Comparison of ENCODE assay signal across 1 cellular context in the genomic region with DNA sequence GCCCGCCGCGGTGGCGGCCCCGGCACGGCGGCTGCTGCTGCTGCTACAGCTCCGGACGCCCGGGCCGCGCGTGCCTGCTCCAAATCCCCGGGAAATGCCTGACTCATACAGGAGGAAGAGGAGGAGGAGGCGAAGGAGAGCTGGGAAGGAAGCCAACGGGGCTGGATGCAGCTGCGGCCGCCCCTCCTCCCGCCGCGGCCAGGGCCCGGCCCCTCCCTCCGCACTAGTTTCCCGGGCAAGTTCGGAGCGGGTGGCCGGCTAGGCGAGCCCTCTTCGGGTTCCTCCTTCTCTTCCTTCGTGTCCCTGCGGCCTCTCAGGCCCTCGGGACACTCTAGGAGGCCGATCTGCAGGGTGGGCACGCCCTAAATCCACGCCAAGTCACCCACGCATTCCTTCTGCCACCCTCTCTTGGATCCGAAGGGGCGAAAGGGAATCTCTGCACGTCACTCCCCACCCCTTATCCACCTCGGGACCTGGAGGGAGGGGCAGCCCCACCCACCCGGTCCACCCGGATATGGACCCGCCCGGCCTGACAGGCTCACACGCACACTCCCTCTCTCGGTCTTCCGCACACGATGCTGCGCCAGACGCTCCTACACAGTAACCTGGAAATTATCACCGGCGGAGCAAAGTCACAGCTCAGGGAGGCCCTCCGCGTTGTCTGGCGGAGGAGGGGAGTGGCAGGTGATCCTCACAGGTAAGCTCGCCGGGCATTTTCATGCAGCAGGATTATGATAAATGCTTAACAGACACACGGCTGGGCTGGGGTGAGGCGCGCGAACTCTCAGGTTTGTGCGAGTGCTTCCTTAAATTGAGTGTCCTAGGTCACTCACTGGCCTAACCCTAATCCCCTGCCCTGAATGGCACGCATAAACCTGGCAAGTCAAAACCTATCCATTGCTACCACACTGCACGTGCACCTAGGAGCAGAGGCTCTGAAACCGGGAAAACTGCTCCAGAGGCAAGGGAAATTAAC.
TF ChIP-seq lines count a peak whose summit lies in the region.

A gene with protein sequence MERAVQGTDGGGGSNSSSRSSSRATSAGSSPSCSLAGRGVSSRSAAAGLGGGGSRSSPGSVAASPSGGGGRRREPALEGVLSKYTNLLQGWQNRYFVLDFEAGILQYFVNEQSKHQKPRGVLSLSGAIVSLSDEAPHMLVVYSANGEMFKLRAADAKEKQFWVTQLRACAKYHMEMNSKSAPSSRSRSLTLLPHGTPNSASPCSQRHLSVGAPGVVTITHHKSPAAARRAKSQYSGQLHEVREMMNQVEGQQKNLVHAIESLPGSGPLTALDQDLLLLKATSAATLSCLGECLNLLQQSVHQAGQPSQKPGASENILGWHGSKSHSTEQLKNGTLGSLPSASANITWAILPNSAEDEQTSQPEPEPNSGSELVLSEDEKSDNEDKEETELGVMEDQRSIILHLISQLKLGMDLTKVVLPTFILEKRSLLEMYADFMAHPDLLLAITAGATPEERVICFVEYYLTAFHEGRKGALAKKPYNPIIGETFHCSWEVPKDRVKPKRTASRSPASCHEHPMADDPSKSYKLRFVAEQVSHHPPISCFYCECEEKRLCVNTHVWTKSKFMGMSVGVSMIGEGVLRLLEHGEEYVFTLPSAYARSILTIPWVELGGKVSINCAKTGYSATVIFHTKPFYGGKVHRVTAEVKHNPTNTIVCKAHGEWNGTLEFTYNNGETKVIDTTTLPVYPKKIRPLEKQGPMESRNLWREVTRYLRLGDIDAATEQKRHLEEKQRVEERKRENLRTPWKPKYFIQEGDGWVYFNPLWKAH (minus strand): TSS at position 57 of the 976 bp plus-strand sequence. CDS start 83 bp downstream, outside the sequence.
A gene (plus strand): TSS at position 545 of the 976 bp plus-strand sequence. CDS start 7,330 bp downstream, outside the sequence.

TF ChIP-seq in HEK293, 187 proteins besides CTCF, POLR2A, EP300 and RAD21 (continued from another document and continues in another):
- TF ChIP-seq, protein P1, sequence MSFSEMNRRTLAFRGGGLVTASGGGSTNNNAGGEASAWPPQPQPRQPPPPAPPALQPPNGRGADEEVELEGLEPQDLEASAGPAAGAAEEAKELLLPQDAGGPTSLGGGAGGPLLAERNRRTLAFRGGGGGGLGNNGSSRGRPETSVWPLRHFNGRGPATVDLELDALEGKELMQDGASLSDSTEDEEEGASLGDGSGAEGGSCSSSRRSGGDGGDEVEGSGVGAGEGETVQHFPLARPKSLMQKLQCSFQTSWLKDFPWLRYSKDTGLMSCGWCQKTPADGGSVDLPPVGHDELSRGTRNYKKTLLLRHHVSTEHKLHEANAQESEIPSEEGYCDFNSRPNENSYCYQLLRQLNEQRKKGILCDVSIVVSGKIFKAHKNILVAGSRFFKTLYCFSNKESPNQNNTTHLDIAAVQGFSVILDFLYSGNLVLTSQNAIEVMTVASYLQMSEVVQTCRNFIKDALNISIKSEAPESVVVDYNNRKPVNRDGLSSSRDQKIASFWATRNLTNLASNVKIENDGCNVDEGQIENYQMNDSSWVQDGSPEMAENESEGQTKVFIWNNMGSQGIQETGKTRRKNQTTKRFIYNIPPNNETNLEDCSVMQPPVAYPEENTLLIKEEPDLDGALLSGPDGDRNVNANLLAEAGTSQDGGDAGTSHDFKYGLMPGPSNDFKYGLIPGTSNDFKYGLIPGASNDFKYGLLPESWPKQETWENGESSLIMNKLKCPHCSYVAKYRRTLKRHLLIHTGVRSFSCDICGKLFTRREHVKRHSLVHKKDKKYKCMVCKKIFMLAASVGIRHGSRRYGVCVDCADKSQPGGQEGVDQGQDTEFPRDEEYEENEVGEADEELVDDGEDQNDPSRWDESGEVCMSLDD (tag by site-specific recombination; IDR thresholded peaks at IDR 0.05), result 0 out of 2 replicates have a peak, but pooled peaks have one; percentile 27
- TF ChIP-seq ZNF549 (tag by site-specific recombination; IDR thresholded peaks at IDR 0.05), result 0 out of 2 replicates have a peak, but pooled peaks have one; percentile 34
- TF ChIP-seq, protein P2, sequence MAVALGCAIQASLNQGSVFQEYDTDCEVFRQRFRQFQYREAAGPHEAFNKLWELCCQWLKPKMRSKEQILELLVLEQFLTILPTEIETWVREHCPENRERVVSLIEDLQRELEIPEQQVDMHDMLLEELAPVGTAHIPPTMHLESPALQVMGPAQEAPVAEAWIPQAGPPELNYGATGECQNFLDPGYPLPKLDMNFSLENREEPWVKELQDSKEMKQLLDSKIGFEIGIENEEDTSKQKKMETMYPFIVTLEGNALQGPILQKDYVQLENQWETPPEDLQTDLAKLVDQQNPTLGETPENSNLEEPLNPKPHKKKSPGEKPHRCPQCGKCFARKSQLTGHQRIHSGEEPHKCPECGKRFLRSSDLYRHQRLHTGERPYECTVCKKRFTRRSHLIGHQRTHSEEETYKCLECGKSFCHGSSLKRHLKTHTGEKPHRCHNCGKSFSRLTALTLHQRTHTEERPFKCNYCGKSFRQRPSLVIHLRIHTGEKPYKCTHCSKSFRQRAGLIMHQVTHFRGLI (tag by site-specific recombination; IDR thresholded peaks at IDR 0.05), result no peak
- TF ChIP-seq SP3 (tag by site-specific recombination; IDR thresholded peaks at IDR 0.05), result peak; percentile 90
- TF ChIP-seq ZNF394 (tag by site-specific recombination; IDR thresholded peaks at IDR 0.05; ENCODE audit: borderline replicate concordance), result no peak
- no peak for TF ChIP-seq ZNF433 (tag by site-specific recombination; IDR thresholded peaks at IDR 0.05; ENCODE audit: low read depth)
- no peak for TF ChIP-seq BCL11B (tag by site-specific recombination; IDR thresholded peaks at IDR 0.05; ENCODE audit: low read depth)
- TF ChIP-seq, protein P3, sequence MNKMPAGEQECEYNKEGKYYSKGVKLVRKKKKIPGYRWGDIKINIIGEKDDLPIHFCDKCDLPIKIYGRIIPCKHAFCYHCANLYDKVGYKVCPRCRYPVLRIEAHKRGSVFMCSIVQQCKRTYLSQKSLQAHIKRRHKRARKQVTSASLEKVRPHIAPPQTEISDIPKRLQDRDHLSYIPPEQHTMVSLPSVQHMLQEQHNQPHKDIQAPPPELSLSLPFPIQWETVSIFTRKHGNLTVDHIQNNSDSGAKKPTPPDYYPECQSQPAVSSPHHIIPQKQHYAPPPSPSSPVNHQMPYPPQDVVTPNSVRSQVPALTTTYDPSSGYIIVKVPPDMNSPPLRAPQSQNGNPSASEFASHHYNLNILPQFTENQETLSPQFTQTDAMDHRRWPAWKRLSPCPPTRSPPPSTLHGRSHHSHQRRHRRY (tag by site-specific recombination; IDR thresholded peaks at IDR 0.05), result no peak
- peak; percentile 50 for TF ChIP-seq ZNF629 (tag by site-specific recombination; IDR thresholded peaks at IDR 0.05)
- no peak for TF ChIP-seq GLIS1 (tag by site-specific recombination; IDR thresholded peaks at IDR 0.05)
- TF ChIP-seq, protein P4, sequence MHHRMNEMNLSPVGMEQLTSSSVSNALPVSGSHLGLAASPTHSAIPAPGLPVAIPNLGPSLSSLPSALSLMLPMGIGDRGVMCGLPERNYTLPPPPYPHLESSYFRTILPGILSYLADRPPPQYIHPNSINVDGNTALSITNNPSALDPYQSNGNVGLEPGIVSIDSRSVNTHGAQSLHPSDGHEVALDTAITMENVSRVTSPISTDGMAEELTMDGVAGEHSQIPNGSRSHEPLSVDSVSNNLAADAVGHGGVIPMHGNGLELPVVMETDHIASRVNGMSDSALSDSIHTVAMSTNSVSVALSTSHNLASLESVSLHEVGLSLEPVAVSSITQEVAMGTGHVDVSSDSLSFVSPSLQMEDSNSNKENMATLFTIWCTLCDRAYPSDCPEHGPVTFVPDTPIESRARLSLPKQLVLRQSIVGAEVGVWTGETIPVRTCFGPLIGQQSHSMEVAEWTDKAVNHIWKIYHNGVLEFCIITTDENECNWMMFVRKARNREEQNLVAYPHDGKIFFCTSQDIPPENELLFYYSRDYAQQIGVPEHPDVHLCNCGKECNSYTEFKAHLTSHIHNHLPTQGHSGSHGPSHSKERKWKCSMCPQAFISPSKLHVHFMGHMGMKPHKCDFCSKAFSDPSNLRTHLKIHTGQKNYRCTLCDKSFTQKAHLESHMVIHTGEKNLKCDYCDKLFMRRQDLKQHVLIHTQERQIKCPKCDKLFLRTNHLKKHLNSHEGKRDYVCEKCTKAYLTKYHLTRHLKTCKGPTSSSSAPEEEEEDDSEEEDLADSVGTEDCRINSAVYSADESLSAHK (tag by site-specific recombination; IDR thresholded peaks at IDR 0.05), result no peak
- TF ChIP-seq, protein P5, sequence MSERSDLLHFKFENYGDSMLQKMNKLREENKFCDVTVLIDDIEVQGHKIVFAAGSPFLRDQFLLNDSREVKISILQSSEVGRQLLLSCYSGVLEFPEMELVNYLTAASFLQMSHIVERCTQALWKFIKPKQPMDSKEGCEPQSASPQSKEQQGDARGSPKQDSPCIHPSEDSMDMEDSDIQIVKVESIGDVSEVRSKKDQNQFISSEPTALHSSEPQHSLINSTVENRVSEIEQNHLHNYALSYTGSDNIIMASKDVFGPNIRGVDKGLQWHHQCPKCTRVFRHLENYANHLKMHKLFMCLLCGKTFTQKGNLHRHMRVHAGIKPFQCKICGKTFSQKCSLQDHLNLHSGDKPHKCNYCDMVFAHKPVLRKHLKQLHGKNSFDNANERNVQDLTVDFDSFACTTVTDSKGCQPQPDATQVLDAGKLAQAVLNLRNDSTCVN (tag by site-specific recombination; optimal IDR thresholded peaks at IDR 0.05), result no peak
- peak; percentile 47; the same call in 1 of the 2 replicates for TF ChIP-seq ZFP37 (tag by site-specific recombination; IDR thresholded peaks at IDR 0.05)
- TF ChIP-seq, protein P6, sequence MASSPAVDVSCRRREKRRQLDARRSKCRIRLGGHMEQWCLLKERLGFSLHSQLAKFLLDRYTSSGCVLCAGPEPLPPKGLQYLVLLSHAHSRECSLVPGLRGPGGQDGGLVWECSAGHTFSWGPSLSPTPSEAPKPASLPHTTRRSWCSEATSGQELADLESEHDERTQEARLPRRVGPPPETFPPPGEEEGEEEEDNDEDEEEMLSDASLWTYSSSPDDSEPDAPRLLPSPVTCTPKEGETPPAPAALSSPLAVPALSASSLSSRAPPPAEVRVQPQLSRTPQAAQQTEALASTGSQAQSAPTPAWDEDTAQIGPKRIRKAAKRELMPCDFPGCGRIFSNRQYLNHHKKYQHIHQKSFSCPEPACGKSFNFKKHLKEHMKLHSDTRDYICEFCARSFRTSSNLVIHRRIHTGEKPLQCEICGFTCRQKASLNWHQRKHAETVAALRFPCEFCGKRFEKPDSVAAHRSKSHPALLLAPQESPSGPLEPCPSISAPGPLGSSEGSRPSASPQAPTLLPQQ (tag by site-specific recombination; IDR thresholded peaks at IDR 0.05), result no peak
- no peak for TF ChIP-seq ZNF133 (tag by site-specific recombination; IDR thresholded peaks at IDR 0.05)
- TF ChIP-seq, protein P7, sequence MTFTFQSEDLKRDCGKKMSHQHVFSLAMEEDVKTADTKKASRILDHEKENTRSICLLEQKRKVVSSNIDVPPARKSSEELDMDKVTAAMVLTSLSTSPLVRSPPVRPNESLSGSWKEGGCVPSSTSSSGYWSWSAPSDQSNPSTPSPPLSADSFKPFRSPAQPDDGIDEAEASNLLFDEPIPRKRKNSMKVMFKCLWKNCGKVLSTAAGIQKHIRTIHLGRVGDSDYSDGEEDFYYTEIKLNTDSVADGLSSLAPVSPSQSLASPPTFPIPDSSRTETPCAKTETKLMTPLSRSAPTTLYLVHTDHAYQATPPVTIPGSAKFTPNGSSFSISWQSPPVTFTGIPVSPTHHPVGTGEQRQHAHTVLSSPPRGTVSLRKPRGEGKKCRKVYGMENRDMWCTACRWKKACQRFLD (tag by site-specific recombination; IDR thresholded peaks at IDR 0.05), result no peak
- TF ChIP-seq, protein P8, sequence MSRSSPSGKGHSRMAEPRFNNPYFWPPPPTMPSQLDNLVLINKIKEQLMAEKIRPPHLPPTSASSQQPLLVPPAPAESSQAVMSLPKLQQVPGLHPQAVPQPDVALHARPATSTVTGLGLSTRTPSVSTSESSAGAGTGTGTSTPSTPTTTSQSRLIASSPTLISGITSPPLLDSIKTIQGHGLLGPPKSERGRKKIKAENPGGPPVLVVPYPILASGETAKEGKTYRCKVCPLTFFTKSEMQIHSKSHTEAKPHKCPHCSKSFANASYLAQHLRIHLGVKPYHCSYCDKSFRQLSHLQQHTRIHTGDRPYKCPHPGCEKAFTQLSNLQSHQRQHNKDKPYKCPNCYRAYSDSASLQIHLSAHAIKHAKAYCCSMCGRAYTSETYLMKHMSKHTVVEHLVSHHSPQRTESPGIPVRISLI (tag by site-specific recombination; IDR thresholded peaks at IDR 0.05), result no peak
- TF ChIP-seq HOXD13 (CRISPR knock-in tag; IDR thresholded peaks at IDR 0.05; ENCODE audit: borderline replicate concordance), result no peak
- TF ChIP-seq OSR2 (tag by site-specific recombination; IDR thresholded peaks at IDR 0.05), result no peak; the same call in 1 of the 2 replicates
- TF ChIP-seq MEIS1 (CRISPR knock-in tag; IDR thresholded peaks at IDR 0.05; ENCODE audit: borderline replicate concordance), result no peak
- no peak for TF ChIP-seq ZBTB1 (tag by site-specific recombination; IDR thresholded peaks at IDR 0.05)
- TF ChIP-seq, protein P9, sequence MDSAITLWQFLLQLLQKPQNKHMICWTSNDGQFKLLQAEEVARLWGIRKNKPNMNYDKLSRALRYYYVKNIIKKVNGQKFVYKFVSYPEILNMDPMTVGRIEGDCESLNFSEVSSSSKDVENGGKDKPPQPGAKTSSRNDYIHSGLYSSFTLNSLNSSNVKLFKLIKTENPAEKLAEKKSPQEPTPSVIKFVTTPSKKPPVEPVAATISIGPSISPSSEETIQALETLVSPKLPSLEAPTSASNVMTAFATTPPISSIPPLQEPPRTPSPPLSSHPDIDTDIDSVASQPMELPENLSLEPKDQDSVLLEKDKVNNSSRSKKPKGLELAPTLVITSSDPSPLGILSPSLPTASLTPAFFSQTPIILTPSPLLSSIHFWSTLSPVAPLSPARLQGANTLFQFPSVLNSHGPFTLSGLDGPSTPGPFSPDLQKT (IDR thresholded peaks at IDR 0.05; ENCODE audit: borderline replicate concordance, low read depth, low read length), result no peak
- peak; percentile 82; the same call in 1 of the 2 replicates for TF ChIP-seq KLF7 (tag by site-specific recombination; IDR thresholded peaks at IDR 0.05; ENCODE audit: borderline replicate concordance)
- TF ChIP-seq, protein P10, sequence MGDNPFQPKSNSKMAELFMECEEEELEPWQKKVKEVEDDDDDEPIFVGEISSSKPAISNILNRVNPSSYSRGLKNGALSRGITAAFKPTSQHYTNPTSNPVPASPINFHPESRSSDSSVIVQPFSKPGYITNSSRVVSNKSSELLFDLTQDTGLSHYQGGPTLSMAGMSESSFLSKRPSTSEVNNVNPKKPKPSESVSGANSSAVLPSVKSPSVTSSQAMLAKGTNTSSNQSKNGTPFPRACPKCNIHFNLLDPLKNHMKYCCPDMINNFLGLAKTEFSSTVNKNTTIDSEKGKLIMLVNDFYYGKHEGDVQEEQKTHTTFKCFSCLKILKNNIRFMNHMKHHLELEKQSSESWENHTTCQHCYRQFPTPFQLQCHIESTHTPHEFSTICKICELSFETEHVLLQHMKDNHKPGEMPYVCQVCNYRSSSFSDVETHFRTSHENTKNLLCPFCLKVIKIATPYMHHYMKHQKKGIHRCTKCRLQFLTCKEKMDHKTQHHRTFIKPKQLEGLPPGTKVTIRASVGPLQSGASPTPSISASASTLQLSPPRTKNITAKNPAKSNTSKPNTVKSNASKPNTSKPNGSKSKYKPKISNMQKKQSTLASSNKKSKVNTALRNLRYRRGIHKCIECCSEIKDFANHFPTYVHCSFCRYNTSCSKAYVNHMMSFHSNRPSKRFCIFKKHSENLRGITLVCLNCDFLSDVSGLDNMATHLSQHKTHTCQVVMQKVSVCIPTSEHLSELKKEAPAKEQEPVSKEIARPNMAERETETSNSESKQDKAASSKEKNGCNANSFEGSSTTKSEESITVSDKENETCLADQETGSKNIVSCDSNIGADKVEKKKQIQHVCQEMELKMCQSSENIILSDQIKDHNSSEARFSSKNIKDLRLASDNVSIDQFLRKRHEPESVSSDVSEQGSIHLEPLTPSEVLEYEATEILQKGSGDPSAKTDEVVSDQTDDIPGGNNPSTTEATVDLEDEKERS (tag by site-specific recombination; IDR thresholded peaks at IDR 0.05), result no peak
- TF ChIP-seq ZBTB17 (tag by site-specific recombination; IDR thresholded peaks at IDR 0.05), result peak; percentile 84
- TF ChIP-seq ZNF830 (tag by site-specific recombination; IDR thresholded peaks at IDR 0.05; ENCODE audit: low read depth), result no peak
- no peak for TF ChIP-seq SCRT1 (tag by site-specific recombination; IDR thresholded peaks at IDR 0.05; ENCODE audit: borderline replicate concordance)
- TF ChIP-seq ZNF335 (tag by site-specific recombination; conservative IDR thresholded peaks at IDR 0.05), result peak; percentile 60
